Comparison of ENCODE assay signal across 30 cellular contexts in genomic region chr12:92625639-92626310, GRCh38.
"Had no signal": no experiment of that assay in that cellular context is flagged by ENCODE, and none has a peak within 500 bp of the region (broad histone marks: within the 10 kb centered on the region; RNA-seq: fewer than 3 reads in every experiment).

No MANE protein-coding gene starts in this region.

- H3K4me1 ChIP-seq: body of pancreas, breast epithelium had no signal

- H3K9ac ChIP-seq: SK-N-SH had no signal

- H3K4me2 ChIP-seq: SK-N-SH had no signal

- H3K27ac ChIP-seq: body of pancreas, breast epithelium, SJSA1, WERI-Rb-1 had no signal

- H3K4me3 Mint-ChIP-seq: activated CD4-positive, alpha-beta T cell treated with anti-CD3 and anti-CD28 coated beads for 36 hours; activated CD4-positive, alpha-beta T cell treated with anti-CD3 and anti-CD28 coated beads, Interleukin-2, amount 10 ng/mL, durations not matched to agents 7 days and 5 days; activated CD8-positive, alpha-beta T cell treated with anti-CD3 and anti-CD28 coated beads, Interleukin-2, amount 10 ng/mL, durations not matched to agents 7 days and 5 days; activated naive CD4-positive, alpha-beta T cell treated with anti-CD3 and anti-CD28 coated beads, Interleukin-2, amount 10 ng/mL, durations not matched to agents 7 days and 5 days; activated naive CD8-positive, alpha-beta T cell; activated T-cell treated with anti-CD3 and anti-CD28 coated beads, Interleukin-2, amount 50 U/mL, for 24 hours; T-helper 17 cell had no signal

- FAIRE-seq: astrocyte, K562 had no signal

- H3K36me3 ChIP-seq: breast epithelium, SJSA1, WERI-Rb-1 had no signal

- H3K4me1 Mint-ChIP-seq: activated CD4-positive, alpha-beta T cell treated with anti-CD3 and anti-CD28 coated beads for 36 hours; activated CD4-positive, alpha-beta T cell treated with anti-CD3 and anti-CD28 coated beads, Interleukin-2, amount 10 ng/mL, durations not matched to agents 7 days and 5 days; activated naive CD4-positive, alpha-beta T cell treated with anti-CD3 and anti-CD28 coated beads, Interleukin-2, amount 10 ng/mL, durations not matched to agents 7 days and 5 days; T-helper 17 cell had no signal

- H3K9me3 ChIP-seq: body of pancreas, breast epithelium, SK-N-SH had no signal

- H3K36me3 Mint-ChIP-seq: activated naive CD4-positive, alpha-beta T cell treated with anti-CD3 and anti-CD28 coated beads, Interleukin-2, amount 10 ng/mL, durations not matched to agents 7 days and 5 days had no signal

- ATAC-seq: activated CD4-positive, alpha-beta T cell treated with anti-CD3 and anti-CD28 coated beads for 36 hours; activated CD8-positive, alpha-beta T cell treated with anti-CD3 and anti-CD28 coated beads, Interleukin-2, amount 10 ng/mL, durations not matched to agents 7 days and 5 days; body of pancreas; K562; Panc1; T-helper 17 cell had no signal

- H3K27me3 Mint-ChIP-seq: activated CD4-positive, alpha-beta T cell treated with anti-CD3 and anti-CD28 coated beads for 36 hours; activated CD4-positive, alpha-beta T cell treated with anti-CD3 and anti-CD28 coated beads, Interleukin-2, amount 10 ng/mL, durations not matched to agents 7 days and 5 days; activated naive CD4-positive, alpha-beta T cell treated with anti-CD3 and anti-CD28 coated beads, Interleukin-2, amount 10 ng/mL, durations not matched to agents 7 days and 5 days; activated naive CD8-positive, alpha-beta T cell; activated T-cell treated with anti-CD3 and anti-CD28 coated beads, Interleukin-2, amount 50 U/mL, for 24 hours; T-helper 17 cell had no signal

- H3K27ac Mint-ChIP-seq: activated CD4-positive, alpha-beta T cell treated with anti-CD3 and anti-CD28 coated beads for 36 hours; activated CD4-positive, alpha-beta T cell treated with anti-CD3 and anti-CD28 coated beads, Interleukin-2, amount 10 ng/mL, durations not matched to agents 7 days and 5 days; activated CD8-positive, alpha-beta T cell treated with anti-CD3 and anti-CD28 coated beads, Interleukin-2, amount 10 ng/mL, durations not matched to agents 7 days and 5 days; activated naive CD4-positive, alpha-beta T cell treated with anti-CD3 and anti-CD28 coated beads, Interleukin-2, amount 10 ng/mL, durations not matched to agents 7 days and 5 days; activated naive CD8-positive, alpha-beta T cell; activated T-cell treated with anti-CD3 and anti-CD28 coated beads, Interleukin-2, amount 50 U/mL, for 24 hours; T-helper 17 cell had no signal

- DNase-seq: activated CD4-positive, alpha-beta T cell treated with anti-CD3 and anti-CD28 coated beads for 36 hours; activated CD4-positive, alpha-beta T cell treated with anti-CD3 and anti-CD28 coated beads, Interleukin-2, amount 10 ng/mL, durations not matched to agents 7 days and 5 days; activated CD4-positive, alpha-beta T cell treated with anti-CD3 and anti-CD28 coated beads, Interleukin-2, amount 50 U/mL, for 48 hours; activated CD4-positive, CD25-positive, alpha-beta regulatory T cell; activated CD8-positive, alpha-beta T cell treated with anti-CD3 and anti-CD28 coated beads, Interleukin-2, amount 10 ng/mL, durations not matched to agents 7 days and 5 days; activated gamma-delta T cell treated with Interleukin-2 at 50 U/mL for 16 hours; activated naive CD4-positive, alpha-beta T cell treated with anti-CD3 and anti-CD28 coated beads, Interleukin-2, amount 10 ng/mL, durations not matched to agents 7 days and 5 days; activated T-cell treated with anti-CD3 and anti-CD28 coated beads, Interleukin-2, amount 50 U/mL, for 24 hours; amygdala; body of pancreas; NCI-H1092 treated with DMSO at 0.1 percent for 48 hours; NCI-H1417; NCI-H146; NCI-H187 treated with DMSO at 0.1 percent for 48 hours; NCI-H2081; NCI-H226; NCI-H446 treated with DMSO at 0.1 percent for 48 hours; NCI-H524; NCI-H69; SHP77 treated with DMSO at 0.1 percent for 48 hours; SK-N-SH; T-helper 17 cell; T-helper 9 cell; WERI-Rb-1 had no signal

- H3K4me3 ChIP-seq: body of pancreas, breast epithelium, K562, SJSA1 had no signal

- H3K27me3 ChIP-seq: body of pancreas, breast epithelium, SJSA1 had no signal
